Comparison of ENCODE assay signal across 8 cellular contexts in the genomic region with DNA sequence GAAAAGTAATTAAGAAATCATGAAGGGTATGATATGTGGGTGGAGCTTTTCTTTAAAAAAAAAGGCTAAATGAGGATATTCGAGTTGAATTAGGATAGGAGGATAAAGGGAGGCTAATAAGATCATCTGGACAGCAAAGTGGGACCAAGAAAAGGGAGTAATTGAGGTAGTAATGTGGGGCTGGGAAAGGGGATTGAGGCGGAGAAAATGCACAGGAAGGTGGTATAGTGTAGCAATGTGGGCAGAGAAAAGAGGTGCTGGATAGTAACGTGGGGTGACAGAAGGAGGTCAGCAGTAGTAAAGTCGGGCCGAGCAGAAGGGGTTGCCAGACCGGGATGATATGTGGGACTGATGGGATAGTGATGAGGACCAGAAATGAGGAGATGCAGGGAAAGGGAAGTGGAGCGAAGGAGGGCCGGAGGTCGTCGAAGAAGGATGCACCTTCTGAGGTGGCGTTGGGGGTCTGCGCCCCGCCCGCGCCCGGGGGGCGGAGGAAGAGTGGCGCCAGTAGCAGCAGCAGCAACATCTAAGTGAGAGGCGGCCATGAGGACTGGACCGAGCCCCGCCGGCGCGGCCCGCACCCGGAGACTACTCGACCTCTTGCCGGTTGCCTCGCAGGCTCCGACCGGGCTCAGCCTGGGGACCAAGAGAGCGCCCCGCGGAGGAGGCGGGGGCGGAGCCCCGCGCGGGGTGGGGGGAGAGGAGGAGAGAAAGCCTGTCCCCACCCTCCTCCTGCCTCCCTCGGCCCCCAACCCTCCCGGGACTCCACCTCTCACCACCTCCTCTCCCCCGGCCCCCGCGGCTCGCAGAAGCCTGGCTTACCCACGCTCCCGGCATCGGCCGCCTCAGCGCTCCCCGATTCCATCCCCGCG. TPM values are rescaled to one million over a fixed set of nuclear protein-coding genes. Genes with fewer than 3 reads are reported as not detected.
DNase-seq lines count a peak whose midpoint lies in the region; ATAC-seq and TF ChIP-seq lines count a peak whose summit lies in the region.

No MANE protein-coding gene starts in this region.

- H3K14ac ChIP-seq in neuronal stem cell (ENCODE audit: low read length), result no peak overlapping the region

- H3K9ac ChIP-seq in neuronal stem cell (ENCODE audit: low read depth, low read length, poor library complexity), result peak overlapping the region; percentile 90

- TF ChIP-seq CTCF in GM06990 (IDR thresholded peaks at IDR 0.05; ENCODE audit: insufficient read depth, low read length, poor library complexity, severe bottlenecking), result no peak
- no peak for TF ChIP-seq CTCF in Peyer's patch (IDR thresholded peaks at IDR 0.05)
- no peak for TF ChIP-seq CTCF in gastroesophageal sphincter (IDR thresholded peaks at IDR 0.05)

- H3K4me1 ChIP-seq in Peyer's patch, result peaks cover 0 to 42% (median 7%) of the 10 kb centered on the region in 4 donors
- peaks cover 0 to 62% (median 20%) of the 10 kb centered on the region in 3 donors for H3K4me1 ChIP-seq in gastroesophageal sphincter
- H3K4me1 ChIP-seq in neuronal stem cell (ENCODE audit: control insufficient read depth in 2 of 2, insufficient read depth in 1 of 2, low read depth in 1 of 2, low read length in 2 of 2), result peaks cover 24 to 29% of the 10 kb centered on the region in 2 donors

- H4K8ac ChIP-seq in neuronal stem cell (ENCODE audit: low read depth, low read length), result no peak overlapping the region

- ATAC-seq in HG03064 (IDR thresholded peaks at IDR 0.05; ENCODE audit: low read depth, unreplicated experiment), result peak; percentile 15
- peak; percentile 41 for ATAC-seq in gastroesophageal sphincter

- no peaks in the 10 kb centered on the region; the same call in none of the 2 replicates for H3K27me3 ChIP-seq in GM06990 (replicated peaks; ENCODE audit: control insufficient read depth, insufficient read depth, low read length)
- H3K27me3 ChIP-seq in Peyer's patch, result peaks cover 0 to 6% of the 10 kb centered on the region in 2 donors
- H3K27me3 ChIP-seq in gastroesophageal sphincter, result no peaks in the 10 kb centered on the region
- no peaks in the 10 kb centered on the region for H3K27me3 ChIP-seq in neuronal stem cell (ENCODE audit: control insufficient read depth in 3 of 3, insufficient read depth in 3 of 3, low read depth in 1 of 3, low read length in 3 of 3)

- peaks cover 8% of the 10 kb centered on the region for H3K79me1 ChIP-seq in neuronal stem cell (ENCODE audit: low read depth, low read length)

- peak overlapping the region; percentile 94 for H3K23ac ChIP-seq in neuronal stem cell (ENCODE audit: low read depth, low read length, poor library complexity)

- peak overlapping the region; percentile 2 for H2BK120ac ChIP-seq in neuronal stem cell (ENCODE audit: low read depth, low read length)

- H2BK12ac ChIP-seq in neuronal stem cell (ENCODE audit: low read length), result no peak overlapping the region

- H3K27ac ChIP-seq in Peyer's patch (peak overlapping the region; percentile 74 to 83 (median 80)), gastroesophageal sphincter (peak overlapping the region; percentile 71 to 93 (median 92)), neuronal stem cell (replicated peaks; ENCODE audit: low read length) (peak overlapping the region; percentile 85)

- H2BK15ac ChIP-seq in neuronal stem cell (ENCODE audit: low read length), result peak overlapping the region; percentile 53

- TF ChIP-seq POLR2A in Peyer's patch (IDR thresholded peaks at IDR 0.05) (no peak), gastroesophageal sphincter (IDR thresholded peaks at IDR 0.05) (no peak)

- no peak overlapping the region for H4K91ac ChIP-seq in neuronal stem cell (ENCODE audit: low read depth, low read length, poor library complexity)

- DNase-seq in GM06990 (ENCODE audit: extremely low read depth, insufficient read length) (peak; percentile 49), Peyer's patch (peak; percentile 59 to 84 (median 71)), neuronal stem cell (ENCODE audit: low spot score) (no peak), ureter (ENCODE audit: low spot score) (peak; percentile 66), dedifferentiated amniotic fluid mesenchymal stem cell (ENCODE audit: extremely low spot score) (no peak)
- peak; percentile 27 for DNase-seq in activated gamma-delta T cell treated with anti-CD3 and anti-CD28 coated beads, Interleukin-2, amount 50 U/mL, for 16 hours (ENCODE audit: low read depth)

- peak overlapping the region; percentile 64 for H3K4me3 ChIP-seq in GM06990 (replicated peaks; ENCODE audit: low read depth, low read length)
- peak overlapping the region; percentile 62 to 85 (median 73) for H3K4me3 ChIP-seq in Peyer's patch
- H3K4me3 ChIP-seq in gastroesophageal sphincter, result peak overlapping the region; percentile 79 to 91
- peak overlapping the region; percentile 67 to 92 for H3K4me3 ChIP-seq in neuronal stem cell (ENCODE audit: low read length in 2 of 2)

- H3K18ac ChIP-seq in neuronal stem cell (ENCODE audit: low read length), result peak overlapping the region; percentile 90

- H3K36me3 ChIP-seq in GM06990 (ENCODE audit: control insufficient read depth, insufficient read depth, low read length) (no peaks in the 10 kb centered on the region), Peyer's patch (no peaks in the 10 kb centered on the region), gastroesophageal sphincter (no peaks in the 10 kb centered on the region), neuronal stem cell (replicated peaks in 1 of 2; ENCODE audit: control insufficient read depth in 2 of 2, insufficient read depth in 2 of 2, low read length in 2 of 2) (peaks cover 2 to 5% of the 10 kb centered on the region in 2 donors)

- H2BK5ac ChIP-seq in neuronal stem cell (ENCODE audit: low read length), result peak overlapping the region; percentile 82

- peak overlapping the region; percentile 68 for H3K4me2 ChIP-seq in neuronal stem cell (ENCODE audit: insufficient read depth, low read length, poor library complexity, severe bottlenecking)

- H3K4ac ChIP-seq in neuronal stem cell (ENCODE audit: low read length), result no peak overlapping the region

- H3K9me3 ChIP-seq in Peyer's patch (no peaks in the 10 kb centered on the region), gastroesophageal sphincter (no peaks in the 10 kb centered on the region), neuronal stem cell (replicated peaks in 1 of 2; ENCODE audit: control insufficient read depth in 2 of 2, insufficient read depth in 1 of 2, low read depth in 1 of 2, low read length in 2 of 2) (no peaks in the 10 kb centered on the region)

- H2AFZ ChIP-seq in neuronal stem cell (ENCODE audit: low read length), result peak overlapping the region; percentile 91

- 2 to 7% methylated on average over 12 to 38 of the region's 53 CpGs for WGBS in gastroesophageal sphincter (ENCODE audit: low coverage in 1 of 2), 2 donors
- no CpG with 5 or more reads among the region's 53 CpGs for WGBS in neuronal stem cell (ENCODE audit: extremely low coverage in 2 of 2, insufficient read length in 2 of 2, insufficient replicate concordance in 1 of 2), 2 donors

- peak overlapping the region; percentile 78 for H2AK5ac ChIP-seq in neuronal stem cell (ENCODE audit: low read depth, low read length)

- TF ChIP-seq EP300 in gastroesophageal sphincter (IDR thresholded peaks at IDR 0.05), result no peak

RNA-seq across cellular contexts. Expression of a gene that starts 0.9 kb away (rescaled TPM):
- 10 to 100 TPM in 3 of 4 donors, 1 to 10 TPM in 1; 4.7 to 92.4 (median 16.9) TPM for total RNA-seq in Peyer's patch
- total RNA-seq in gastroesophageal sphincter, result 10 to 100 TPM; 17.8 to 90.1 (median 44.8) TPM
- 36.7 TPM for polyA plus RNA-seq in neuronal stem cell (2013, experiment 1 of 2)
- polyA plus RNA-seq in neuronal stem cell (2013, experiment 2 of 2), result 37.1 TPM
- 64.3 TPM for total RNA-seq in ureter

RNA-seq across cellular contexts. Expression of a gene that starts 24.8 kb away (rescaled TPM):
- total RNA-seq in Peyer's patch (not detected), gastroesophageal sphincter (not detected), ureter (not detected)
- polyA plus RNA-seq in neuronal stem cell (2013, experiment 1 of 2), result 0.32 TPM
- polyA plus RNA-seq in neuronal stem cell (2013, experiment 2 of 2), result 0.10 TPM

RNA-seq across cellular contexts. Expression of a gene that starts 47.2 kb away (rescaled TPM):
- total RNA-seq in Peyer's patch (not detected), gastroesophageal sphincter (not detected), ureter (not detected)
- not detected for polyA plus RNA-seq in neuronal stem cell (2013, experiment 1 of 2)
- not detected for polyA plus RNA-seq in neuronal stem cell (2013, experiment 2 of 2)

RNA-seq across cellular contexts. Expression of a gene that starts 48.9 kb away (rescaled TPM):
- 1 to 10 TPM in 1 of 4 donors, not detected in 3; 1.6 TPM for total RNA-seq in Peyer's patch
- total RNA-seq in gastroesophageal sphincter, result 1 to 10 TPM in 2 of 4 donors, not detected in 2; 4.7 to 6.2 TPM
- polyA plus RNA-seq in neuronal stem cell (2013, experiment 1 of 2), result 0.17 TPM
- 0.14 TPM for polyA plus RNA-seq in neuronal stem cell (2013, experiment 2 of 2)
- total RNA-seq in ureter, result 3.0 TPM

Comparison
In these comparisons a context has a peak if more than half of its experiments do, and no peak if none do; other contexts are left out.
1. DNase-seq: peak in GM06990 (single experiment), Peyer's patch (3 of 3), activated gamma-delta T cell treated with anti-CD3 and anti-CD28 coated beads, Interleukin-2, amount 50 U/mL, for 16 hours (single experiment) and ureter (single experiment); none in neuronal stem cell (single experiment) and dedifferentiated amniotic fluid mesenchymal stem cell (single experiment).
2. Peak in every context shown above with its lines, with median percentiles within 50 percentile points of each other: H3K4me3 ChIP-seq and H3K27ac ChIP-seq.